15 cellular contexts compared by ENCODE assay signal in the genomic region with DNA sequence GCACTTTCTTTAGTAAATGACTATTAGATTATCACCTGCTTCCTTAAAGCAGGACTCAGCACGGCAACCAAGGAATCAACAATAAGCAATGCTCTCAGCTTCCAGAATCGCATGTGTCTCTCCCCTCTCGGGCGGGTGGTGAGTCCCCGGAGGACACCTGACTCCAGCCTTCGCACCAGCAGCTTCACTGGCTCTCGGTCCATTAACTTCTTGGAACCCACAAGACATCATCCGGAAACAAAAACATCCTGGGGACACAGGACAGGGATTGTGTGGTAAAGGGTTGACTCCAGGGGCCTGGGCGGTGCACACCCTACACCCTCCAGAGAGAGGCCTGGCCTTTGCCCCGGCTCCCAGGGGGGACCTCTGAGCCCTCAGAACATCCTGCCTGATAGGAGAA. TPM values are rescaled to one million over a fixed set of nuclear protein-coding genes. Genes with fewer than 3 reads are reported as not detected.
A peak's percentile ranks its signal among the peaks of the same experiment; 100 is the strongest.
DNase-seq lines count a peak whose midpoint lies in the region; ATAC-seq and TF ChIP-seq lines count a peak whose summit lies in the region.
"Had no signal": no experiment of that assay in that cellular context is flagged by ENCODE, and none has a peak within 500 bp of the region (broad histone marks: within the 10 kb centered on the region; RNA-seq: fewer than 3 reads in every experiment).

No MANE protein-coding gene starts in this region.

- no peak overlapping the region for H3K27ac Mint-ChIP-seq in natural killer cell treated with Interleukin-12 subunit alpha and Interleukin-12 subunit beta and Interleukin-15 and Interleukin-18, amount 100 ng/mL, for 72 hours
- no peak overlapping the region for H3K27ac Mint-ChIP-seq in natural killer cell
- H3K27ac Mint-ChIP-seq in dendritic cell treated with granulocyte-macrophage colony-stimulating factor and Interleukin-4, amounts not matched to agents 40 ng/mL and 50 ng/mL, for 4 days = peak overlapping the region; percentile 45
- H3K27ac Mint-ChIP-seq: CD4-positive, CD25-positive, alpha-beta regulatory T cell had no signal

- no peak for ATAC-seq in natural killer cell treated with Interleukin-12 subunit alpha and Interleukin-12 subunit beta and Interleukin-15 and Interleukin-18, amount 100 ng/mL, for 72 hours
- no peak for ATAC-seq in natural killer cell
- ATAC-seq in GM19035 (IDR thresholded peaks at IDR 0.05; ENCODE audit: unreplicated experiment) = no peak
- ATAC-seq: A549, GM12878 had no signal

- peak; percentile 45 for DNase-seq in natural killer cell treated with Interleukin-12 subunit alpha and Interleukin-12 subunit beta and Interleukin-15 and Interleukin-18, amount 100 ng/mL, for 72 hours (ENCODE audit: low spot score)
- DNase-seq in natural killer cell = no peak
- peak; percentile 95 for DNase-seq in left kidney (ENCODE audit: low read depth, low spot score)
- DNase-seq in GM20000 (ENCODE audit: low spot score) = no peak
- DNase-seq: CD4-positive, CD25-positive, alpha-beta regulatory T cell; DMS79; GOT3; H9; IMR-90 had no signal

- no peaks in the 10 kb centered on the region for H3K27me3 Mint-ChIP-seq in natural killer cell treated with Interleukin-12 subunit alpha and Interleukin-12 subunit beta and Interleukin-15 and Interleukin-18, amount 100 ng/mL, for 72 hours
- no peaks in the 10 kb centered on the region for H3K27me3 Mint-ChIP-seq in natural killer cell (ENCODE audit: low read depth in 2 of 2)
- H3K27me3 Mint-ChIP-seq in dendritic cell treated with granulocyte-macrophage colony-stimulating factor and Interleukin-4, amounts not matched to agents 40 ng/mL and 50 ng/mL, for 4 days = peaks cover 2% of the 10 kb centered on the region
- H3K27me3 Mint-ChIP-seq: CD4-positive, CD25-positive, alpha-beta regulatory T cell had no signal

- no peaks in the 10 kb centered on the region for H3K9me3 Mint-ChIP-seq in natural killer cell treated with Interleukin-12 subunit alpha and Interleukin-12 subunit beta and Interleukin-15 and Interleukin-18, amount 100 ng/mL, for 72 hours
- no peaks in the 10 kb centered on the region for H3K9me3 Mint-ChIP-seq in natural killer cell
- no peaks in the 10 kb centered on the region for H3K9me3 Mint-ChIP-seq in dendritic cell treated with granulocyte-macrophage colony-stimulating factor and Interleukin-4, amounts not matched to agents 40 ng/mL and 50 ng/mL, for 4 days
- H3K9me3 Mint-ChIP-seq: CD4-positive, CD25-positive, alpha-beta regulatory T cell; H9 had no signal

- peaks cover 0 to 8% of the 10 kb centered on the region in 2 donors for H3K4me1 Mint-ChIP-seq in natural killer cell treated with Interleukin-12 subunit alpha and Interleukin-12 subunit beta and Interleukin-15 and Interleukin-18, amount 100 ng/mL, for 72 hours (ENCODE audit: low read depth in 2 of 2)
- peaks cover 3 to 4% of the 10 kb centered on the region in 2 donors for H3K4me1 Mint-ChIP-seq in natural killer cell
- peaks cover 9% of the 10 kb centered on the region for H3K4me1 Mint-ChIP-seq in dendritic cell treated with granulocyte-macrophage colony-stimulating factor and Interleukin-4, amounts not matched to agents 40 ng/mL and 50 ng/mL, for 4 days (ENCODE audit: low read depth)
- H3K4me1 Mint-ChIP-seq: H9 had no signal

- intact Hi-C loops in natural killer cell (cut with micrococcal nuclease) = no loop called here
- intact Hi-C loops in dendritic cell treated with granulocyte-macrophage colony-stimulating factor and Interleukin-4, amounts not matched to agents 40 ng/mL and 50 ng/mL, for 4 days (cut with micrococcal nuclease) = no loop called here

- no peaks in the 10 kb centered on the region for H3K36me3 Mint-ChIP-seq in natural killer cell treated with Interleukin-12 subunit alpha and Interleukin-12 subunit beta and Interleukin-15 and Interleukin-18, amount 100 ng/mL, for 72 hours
- H3K36me3 Mint-ChIP-seq in natural killer cell = no peaks in the 10 kb centered on the region
- H3K36me3 Mint-ChIP-seq in dendritic cell treated with granulocyte-macrophage colony-stimulating factor and Interleukin-4, amounts not matched to agents 40 ng/mL and 50 ng/mL, for 4 days (ENCODE audit: low read depth) = peaks cover 77% of the 10 kb centered on the region

- TF ChIP-seq CTCF in natural killer cell (IDR thresholded peaks at IDR 0.05) = no peak
- TF ChIP-seq CTCF in GM20000 (IDR thresholded peaks at IDR 0.05; ENCODE audit: extremely low read depth, missing control alignments) = no peak

- no peak overlapping the region for H3K4me3 Mint-ChIP-seq in natural killer cell treated with Interleukin-12 subunit alpha and Interleukin-12 subunit beta and Interleukin-15 and Interleukin-18, amount 100 ng/mL, for 72 hours
- no peak overlapping the region for H3K4me3 Mint-ChIP-seq in natural killer cell
- no peak overlapping the region for H3K4me3 Mint-ChIP-seq in dendritic cell treated with granulocyte-macrophage colony-stimulating factor and Interleukin-4, amounts not matched to agents 40 ng/mL and 50 ng/mL, for 4 days
- H3K4me3 Mint-ChIP-seq: CD4-positive, CD25-positive, alpha-beta regulatory T cell; H9 had no signal

RNA-seq across cellular contexts. Expression of a gene that starts 22.7 kb away (rescaled TPM):
- not detected for total RNA-seq in natural killer cell treated with Interleukin-12 subunit alpha and Interleukin-12 subunit beta and Interleukin-15 and Interleukin-18, amount 100 ng/mL, for 72 hours
- total RNA-seq in natural killer cell = under 1 TPM in 1 of 3 donors, not detected in 2; 0.28 TPM
- total RNA-seq: CD4-positive, CD25-positive, alpha-beta regulatory T cell; G401; HT-29; IMR-90 had no signal

RNA-seq across cellular contexts. Expression of a gene that starts 23.9 kb away (rescaled TPM):
- 10 to 100 TPM; 19.5 to 40.1 TPM for total RNA-seq in natural killer cell treated with Interleukin-12 subunit alpha and Interleukin-12 subunit beta and Interleukin-15 and Interleukin-18, amount 100 ng/mL, for 72 hours
- 10 to 100 TPM; 35.7 to 57.4 (median 51.5) TPM for total RNA-seq in natural killer cell

RNA-seq across cellular contexts. Expression of a gene that starts 24.1 kb away (rescaled TPM):
- total RNA-seq in natural killer cell treated with Interleukin-12 subunit alpha and Interleukin-12 subunit beta and Interleukin-15 and Interleukin-18, amount 100 ng/mL, for 72 hours = 10 to 100 TPM; 29.7 to 30.1 TPM
- 10 to 100 TPM; 21.6 to 28.6 (median 23.3) TPM for total RNA-seq in natural killer cell

RNA-seq across cellular contexts. Expression of a gene that starts 35.2 kb away (rescaled TPM):
- not detected for total RNA-seq in natural killer cell treated with Interleukin-12 subunit alpha and Interleukin-12 subunit beta and Interleukin-15 and Interleukin-18, amount 100 ng/mL, for 72 hours
- total RNA-seq in natural killer cell = not detected
- total RNA-seq: CD4-positive, CD25-positive, alpha-beta regulatory T cell had no signal

RNA-seq across cellular contexts. Expression of a gene that starts 56.3 kb away (rescaled TPM):
- 100 to 1,000 TPM; 300 to 380 TPM for total RNA-seq in natural killer cell treated with Interleukin-12 subunit alpha and Interleukin-12 subunit beta and Interleukin-15 and Interleukin-18, amount 100 ng/mL, for 72 hours
- total RNA-seq in natural killer cell = 100 to 1,000 TPM; 168 to 219 (median 192) TPM

Comparison
In these comparisons a context has a peak if more than half of its experiments do, and no peak if none do; other contexts are left out.
1. DNase-seq: peak in natural killer cell treated with Interleukin-12 subunit alpha and Interleukin-12 subunit beta and Interleukin-15 and Interleukin-18, amount 100 ng/mL, for 72 hours (single experiment) and left kidney (single experiment); none in natural killer cell (single experiment) and GM20000 (single experiment).